8 cellular contexts compared by ENCODE assay signal in the genomic region with DNA sequence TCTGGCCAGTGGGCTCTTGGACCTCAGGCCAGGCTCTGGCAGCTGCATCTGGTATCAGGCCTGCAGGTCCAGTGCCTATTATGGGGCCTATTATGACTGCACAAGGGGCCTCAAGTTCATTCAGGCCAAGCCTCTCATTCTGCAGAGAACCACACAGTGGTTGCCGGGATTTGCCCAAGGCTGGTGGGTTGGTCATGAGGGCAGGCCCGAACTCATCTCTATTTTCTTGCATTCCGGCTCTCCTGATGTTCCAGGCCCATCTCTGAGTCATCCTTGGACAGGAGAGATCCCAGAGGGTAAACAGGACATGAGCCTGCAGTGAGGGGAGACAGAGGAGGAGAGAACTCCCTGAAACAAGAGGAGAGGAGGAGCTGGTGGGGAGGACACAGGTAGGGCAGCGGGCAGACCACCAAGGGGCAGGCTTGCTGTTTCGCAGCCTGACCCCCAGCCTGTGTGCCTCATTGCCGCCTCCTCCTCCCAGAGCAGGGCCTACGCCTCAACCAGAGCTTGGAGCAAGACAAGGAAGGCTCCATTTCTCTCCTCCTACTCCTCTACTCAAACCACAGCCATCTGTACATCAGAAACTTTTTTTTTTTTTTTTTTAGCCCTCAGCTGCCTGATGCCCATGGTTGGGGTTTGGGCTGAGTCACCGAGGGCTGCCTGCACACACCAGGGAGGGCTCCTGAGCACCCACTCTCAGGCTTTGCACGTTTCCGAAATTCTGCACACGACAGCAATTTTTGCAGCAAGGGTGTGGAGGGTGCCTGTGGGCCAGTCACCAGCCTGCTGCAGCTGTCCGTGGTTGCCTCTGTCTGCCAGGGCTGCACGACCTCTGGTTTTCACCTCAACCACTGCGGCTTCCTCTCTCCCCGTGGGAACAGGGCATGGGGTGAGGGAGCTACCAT. TPM values are rescaled to one million over a fixed set of nuclear protein-coding genes. Genes with fewer than 3 reads are reported as not detected.
DNase-seq lines count a peak whose midpoint lies in the region; FAIRE-seq and TF ChIP-seq lines count a peak whose summit lies in the region.

No MANE protein-coding gene starts in this region.

- no peak overlapping the region for H2AFZ ChIP-seq in H1 (ENCODE audit: low read length)

- no peaks in the 10 kb centered on the region; the same call in none of the 2 replicates for H3K27me3 Mint-ChIP-seq in HFFc6 (ENCODE audit: insufficient read depth)
- no peaks in the 10 kb centered on the region for H3K27me3 Mint-ChIP-seq in activated CD4-positive, alpha-beta T cell treated with anti-CD3 and anti-CD28 coated beads, Interleukin-2, amount 10 ng/mL, durations not matched to agents 7 days and 5 days

- H3K56ac ChIP-seq in H1 (replicated peaks; ENCODE audit: insufficient read length, low read depth, low read length) = no peak overlapping the region

- peak overlapping the region; percentile 53; the same call in 1 of the 2 replicates for H2BK20ac ChIP-seq in H1 (ENCODE audit: low read length)

- no peak for TF ChIP-seq POLR2A in H1 (IDR thresholded peaks at IDR 0.05; ENCODE audit: control extremely low read depth in 1 of 2, low read depth in 2 of 2, low read length in 2 of 2)

- no peak for TF ChIP-seq EP300 in H1 (IDR thresholded peaks at IDR 0.05; ENCODE audit: borderline replicate concordance in 1 of 2, low read depth in 2 of 2, low read length in 2 of 2)

- CTCF ChIA-PET in activated CD4-positive, alpha-beta T cell treated with anti-CD3 and anti-CD28 coated beads, Interleukin-2, amount 10 ng/mL, durations not matched to agents 7 days and 5 days (lab: Charles Lee) = interaction anchor here (0.6 to 3.5 kb wide), 4 partner anchors 15 to 238 kb away, joined by 3 to 13 read pairs (median 4); no protein-coding TSS in a partner anchor
- CTCF ChIA-PET in H1 (lab: Charles Lee; ENCODE audit: partially characterized antibody) = interaction anchor here (0.6 to 11.0 kb wide), 14 partner anchors 9 to 98 kb away, joined by 3 to 102 read pairs (median 5); no protein-coding TSS in a partner anchor

- no peaks in the 10 kb centered on the region for H3K27me3 ChIP-seq in H1 (replicated peaks in 1 of 4; ENCODE audit: control insufficient read depth in 3 of 4, extremely low read depth in 1 of 4, insufficient read depth in 3 of 4, low read length in 3 of 4)

- no peak overlapping the region for H3K4me3 Mint-ChIP-seq in HFFc6
- no peak overlapping the region for H3K4me3 Mint-ChIP-seq in activated CD4-positive, alpha-beta T cell treated with anti-CD3 and anti-CD28 coated beads, Interleukin-2, amount 10 ng/mL, durations not matched to agents 7 days and 5 days

- no peak overlapping the region for H3K4ac ChIP-seq in H1 (replicated peaks; ENCODE audit: insufficient read length, low read depth, low read length)

- no peaks in the 10 kb centered on the region; a peak in 1 of 4 replicates for H3K9me3 ChIP-seq in H1 (ENCODE audit: insufficient read depth in 2 of 2, low read depth in 1 of 2, low read length in 1 of 2)

- H3K27ac Mint-ChIP-seq in HFFc6 = peak overlapping the region; percentile 25
- peak overlapping the region; percentile 21 for H3K27ac Mint-ChIP-seq in activated CD4-positive, alpha-beta T cell treated with anti-CD3 and anti-CD28 coated beads, Interleukin-2, amount 10 ng/mL, durations not matched to agents 7 days and 5 days

- H2AK5ac ChIP-seq in H1 (ENCODE audit: low read depth, low read length) = no peak overlapping the region

- no peaks in the 10 kb centered on the region for H3K23me2 ChIP-seq in H1 (ENCODE audit: low read depth, low read length)

- no peak overlapping the region for H4K5ac ChIP-seq in H1 (ENCODE audit: insufficient read length, low read depth, low read length)

- no peaks in the 10 kb centered on the region for H3K9me3 Mint-ChIP-seq in HFFc6
- H3K9me3 Mint-ChIP-seq in activated CD4-positive, alpha-beta T cell treated with anti-CD3 and anti-CD28 coated beads, Interleukin-2, amount 10 ng/mL, durations not matched to agents 7 days and 5 days = no peaks in the 10 kb centered on the region

- H3K4me2 ChIP-seq in H1 (ENCODE audit: insufficient read depth in 1 of 2, low read depth in 2 of 2, low read length in 2 of 2) = no peak overlapping the region

- H3K79me1 ChIP-seq in H1 (ENCODE audit: low read depth, low read length) = no peaks in the 10 kb centered on the region

- DNase-seq in HFFc6 = peak; percentile 32
- peak; percentile 65 for DNase-seq in activated CD4-positive, alpha-beta T cell treated with anti-CD3 and anti-CD28 coated beads, Interleukin-2, amount 10 ng/mL, durations not matched to agents 7 days and 5 days
- DNase-seq in H1 (ENCODE audit: low read depth in 1 of 2, low spot score in 2 of 2) = no peak
- peak; percentile 36 to 61 for DNase-seq in stimulated activated CD4-positive, alpha-beta T cell treated with anti-CD3 and anti-CD28 coated beads, Interleukin-4, amount 100 ng/mL, for 48 hours (ENCODE audit: low read depth in 2 of 2)
- no peak for DNase-seq in inferior parietal cortex (ENCODE audit: extremely low spot score)
- no peak for DNase-seq in midbrain (lab: John Stamatoyannopoulos, UW)
- no peak for DNase-seq in SKM-1 treated with dmso at 0.1 percent for 144 hours (lab: John Stamatoyannopoulos, UW; ENCODE audit: unreplicated experiment)
- DNase-seq in NCI-H446 (lab: John Stamatoyannopoulos, UW) = no peak

- H3K23ac ChIP-seq in H1 (ENCODE audit: insufficient read length) = no peak overlapping the region

- peak overlapping the region; percentile 84; the same call in 1 of the 2 replicates for H2BK12ac ChIP-seq in H1 (ENCODE audit: low read depth, low read length)

- POLR2A ChIA-PET in activated CD4-positive, alpha-beta T cell treated with anti-CD3 and anti-CD28 coated beads, Interleukin-2, amount 10 ng/mL, durations not matched to agents 7 days and 5 days (lab: Charles Lee) = no interaction called here
- POLR2A ChIA-PET in H1 (lab: Charles Lee; ENCODE audit: partially characterized antibody) = interaction anchor here (0.6 to 2.7 kb wide), 9 partner anchors 9 to 139 kb away, joined by 3 to 16 read pairs (median 5); partner anchors contain the start of gene DDX6

- TF ChIP-seq RAD21 in H1 (IDR thresholded peaks at IDR 0.05 in 1 of 2, conservative IDR thresholded peaks at IDR 0.05 in 1 of 2; ENCODE audit: low read depth in 2 of 2, low read length in 2 of 2) = peak; percentile 33 to 53

- no peak overlapping the region for H3K4me3 ChIP-seq in H1 (ENCODE audit: extremely low read depth in 1 of 4, insufficient read depth in 2 of 4, low read depth in 3 of 4, low read length in 4 of 4)

- no peaks in the 10 kb centered on the region for H4K20me1 ChIP-seq in H1 (replicated peaks in 1 of 2; ENCODE audit: control insufficient read depth in 1 of 2, insufficient read depth in 2 of 2, low read length in 2 of 2)

- TF ChIP-seq CTCF in HFFc6 (IDR thresholded peaks at IDR 0.05) (no peak), H1 (IDR thresholded peaks at IDR 0.05; ENCODE audit: control extremely low read depth in 1 of 3, insufficient read depth in 1 of 3, low read depth in 1 of 3, low read length in 3 of 3) (peak; percentile 27 to 42 (median 36); a peak in 3 of 4 replicates)

- no peak for FAIRE-seq in H1 (lab: Jason Lieb, UNC)

- peak overlapping the region; percentile 84; the same call in 1 of the 2 replicates for H2BK5ac ChIP-seq in H1 (ENCODE audit: low read depth, low read length)

- no peak overlapping the region; the same call in 1 of the 2 replicates for H4K8ac ChIP-seq in H1 (ENCODE audit: extremely low read depth, insufficient read depth, low read length)

- WGBS in H1 (ENCODE audit: extremely low coverage in 1 of 2, insufficient coverage in 1 of 2, insufficient read length in 1 of 2, insufficient replicate concordance in 2 of 2, low coverage in 1 of 2, low lambda C conversion rate in 2 of 2, missing lambda C conversion rate in 1 of 2), 2 experiments = 88% methylated on average over 15 of the region's 15 CpGs; no CpG with 5 or more reads in 1 of the 2 experiments

- peak overlapping the region; percentile 73 for H3K18ac ChIP-seq in H1 (ENCODE audit: extremely low read depth, low read length)

- no peaks in the 10 kb centered on the region for H3K36me3 Mint-ChIP-seq in HFFc6 (ENCODE audit: low read depth)
- no peaks in the 10 kb centered on the region for H3K36me3 Mint-ChIP-seq in activated CD4-positive, alpha-beta T cell treated with anti-CD3 and anti-CD28 coated beads, Interleukin-2, amount 10 ng/mL, durations not matched to agents 7 days and 5 days (ENCODE audit: low read depth)

- H2BK120ac ChIP-seq in H1 (replicated peaks; ENCODE audit: low read depth, low read length) = no peak overlapping the region

- peaks cover 16% of the 10 kb centered on the region for H3K4me1 Mint-ChIP-seq in HFFc6 (ENCODE audit: low read depth)
- H3K4me1 Mint-ChIP-seq in activated CD4-positive, alpha-beta T cell treated with anti-CD3 and anti-CD28 coated beads, Interleukin-2, amount 10 ng/mL, durations not matched to agents 7 days and 5 days = peaks cover 56% of the 10 kb centered on the region

- no peak overlapping the region for H3K14ac ChIP-seq in H1 (ENCODE audit: insufficient read length)

- peak overlapping the region; percentile 5 for H4K91ac ChIP-seq in H1 (replicated peaks; ENCODE audit: insufficient read length, low read length)

- peak overlapping the region; percentile 31; the same call in 1 of the 2 replicates for H2BK15ac ChIP-seq in H1 (ENCODE audit: low read length)

- no peak overlapping the region for H3K27ac ChIP-seq in H1 (ENCODE audit: low read depth, low read length)

- H3K36me3 ChIP-seq in H1 (ENCODE audit: control insufficient read depth in 2 of 4, insufficient read depth in 4 of 4, low read length in 3 of 4) = no peaks in the 10 kb centered on the region

- peaks cover 0 to 24% (median 17%) of the 10 kb centered on the region in 4 experiments; a peak in 6 of 7 replicates for H3K4me1 ChIP-seq in H1 (replicated peaks in 1 of 4; ENCODE audit: control insufficient read depth in 3 of 4, insufficient read depth in 4 of 4, low read length in 3 of 4)

- H3K79me2 ChIP-seq in H1 (ENCODE audit: control insufficient read depth in 1 of 2, insufficient read depth in 2 of 2, low read length in 2 of 2) = no peaks in the 10 kb centered on the region

- H3K9ac ChIP-seq in H1 (replicated peaks in 1 of 4; ENCODE audit: extremely low read depth in 1 of 4, low read depth in 3 of 4, low read length in 3 of 4) = no peak overlapping the region

RNA-seq across cellular contexts. Expression of gene TREH, which starts 12.7 kb away (rescaled TPM):
- total RNA-seq in HFFc6 (2021; fragmentation: NEBNext Ultra II Directional; extraction: Animal tissue kit (Norgen Biotek cat#: 25700)) = under 1 TPM in 1 of 6 experiments, not detected in 5; 0.07 TPM
- not detected for total RNA-seq in activated CD4-positive, alpha-beta T cell treated with anti-CD3 and anti-CD28 coated beads, Interleukin-2, amount 10 ng/mL, durations not matched to agents 7 days and 5 days
- total RNA-seq in H1 (2021; fragmentation: NEBNext Ultra II Directional; extraction: Animal tissue kit (Norgen Biotek cat#: 25700)) = not detected in 2 replicates
- polyA plus RNA-seq in H1 (2011; rRNA removed) = 0.03 TPM in 1 of 2 replicates, not detected in the other
- polyA plus RNA-seq in H1 (2011; cell fraction: cytosol; rRNA removed) = not detected
- polyA plus RNA-seq in H1 (2011; cell fraction: nucleus; rRNA removed) = 0.20 TPM
- polyA plus RNA-seq in H1 (2012, experiment 1 of 2) = 0.16 to 0.46 TPM (median 0.27 TPM) in 4 replicates
- 0.45 TPM for polyA plus RNA-seq in H1 (2012, experiment 2 of 2)
- polyA plus RNA-seq in H1 (2013, experiment 1 of 2) = not detected
- polyA plus RNA-seq in H1 (2013, experiment 2 of 2) = not detected
- not detected in 2 replicates for polyA minus RNA-seq in H1 (2011; rRNA and poly(A)+ RNA removed)
- polyA minus RNA-seq in H1 (2011; cell fraction: cytosol; rRNA and poly(A)+ RNA removed) = not detected
- not detected for polyA minus RNA-seq in H1 (2011; cell fraction: nucleus; rRNA and poly(A)+ RNA removed)

Comparison
In these comparisons a context has a peak if more than half of its experiments do, and no peak if none do; other contexts are left out.
1. DNase-seq: peak in HFFc6 (single experiment), activated CD4-positive, alpha-beta T cell treated with anti-CD3 and anti-CD28 coated beads, Interleukin-2, amount 10 ng/mL, durations not matched to agents 7 days and 5 days (single experiment) and stimulated activated CD4-positive, alpha-beta T cell treated with anti-CD3 and anti-CD28 coated beads, Interleukin-4, amount 100 ng/mL, for 48 hours (2 of 2); none in H1 (0 of 2), inferior parietal cortex (single experiment), midbrain (single experiment), SKM-1 treated with dmso at 0.1 percent for 144 hours (single experiment) and NCI-H446 (0 of 2).